Comparison of ENCODE assay signal across 10 cellular contexts in genomic region chr15:84826369-84826823, GRCh38. TPM values are rescaled to one million over a fixed set of nuclear protein-coding genes. Genes with fewer than 3 reads are reported as not detected.
DNase-seq lines count a peak whose midpoint lies in the region; TF ChIP-seq lines count a peak whose summit lies in the region.
"Had no signal": no experiment of that assay in that cellular context is flagged by ENCODE, and none has a peak within 500 bp of the region (broad histone marks: within the 10 kb centered on the region; RNA-seq: fewer than 3 reads in every experiment).

No MANE protein-coding gene starts in this region.

- no peaks in the 10 kb centered on the region for H3K27me3 Mint-ChIP-seq in activated T-cell treated with anti-CD3 and anti-CD28 coated beads, Interleukin-2, amount 50 U/mL, for 24 hours
- no peaks in the 10 kb centered on the region for H3K27me3 Mint-ChIP-seq in type B pancreatic cell

- H3K4me1 ChIP-seq in OCI-LY3 (ENCODE audit: low read length), result peaks cover 17% of the 10 kb centered on the region

- H3K9me3 ChIP-seq in OCI-LY3 (ENCODE audit: insufficient read depth, low read length), result no peaks in the 10 kb centered on the region

- no peak overlapping the region for H3K27ac ChIP-seq in OCI-LY3 (ENCODE audit: low read length)

- no peaks in the 10 kb centered on the region for H3K4me1 Mint-ChIP-seq in activated T-cell treated with anti-CD3 and anti-CD28 coated beads, Interleukin-2, amount 50 U/mL, for 24 hours (ENCODE audit: low read depth)
- peaks cover 23% of the 10 kb centered on the region for H3K4me1 Mint-ChIP-seq in type B pancreatic cell (ENCODE audit: unreplicated experiment)

- H4K20me1 ChIP-seq in OCI-LY3 (ENCODE audit: insufficient read depth, low read length), result no peaks in the 10 kb centered on the region

- H3K9me3 Mint-ChIP-seq in activated T-cell treated with anti-CD3 and anti-CD28 coated beads, Interleukin-2, amount 50 U/mL, for 24 hours, result no peaks in the 10 kb centered on the region
- no peaks in the 10 kb centered on the region for H3K9me3 Mint-ChIP-seq in type B pancreatic cell
- H3K9me3 Mint-ChIP-seq: neural crest cell had no signal

- H3K36me3 Mint-ChIP-seq in activated T-cell treated with anti-CD3 and anti-CD28 coated beads, Interleukin-2, amount 50 U/mL, for 24 hours (ENCODE audit: low read depth), result no peaks in the 10 kb centered on the region
- H3K36me3 Mint-ChIP-seq in type B pancreatic cell, result peaks cover 4% of the 10 kb centered on the region

- peak overlapping the region; percentile 29; the same call in 1 of the 2 replicates for H3K4me2 ChIP-seq in OCI-LY3 (ENCODE audit: low read length)

- H3K4me3 Mint-ChIP-seq in activated T-cell treated with anti-CD3 and anti-CD28 coated beads, Interleukin-2, amount 50 U/mL, for 24 hours, result no peak overlapping the region
- no peak overlapping the region for H3K4me3 Mint-ChIP-seq in type B pancreatic cell
- H3K4me3 Mint-ChIP-seq: neural crest cell had no signal

- H3K79me2 ChIP-seq in OCI-LY3 (ENCODE audit: low read length), result no peaks in the 10 kb centered on the region

- H3K27me3 ChIP-seq in OCI-LY3 (ENCODE audit: low read depth, low read length), result no peaks in the 10 kb centered on the region

- H2AFZ ChIP-seq in OCI-LY3 (ENCODE audit: low read depth, low read length), result peak overlapping the region; percentile 87

- H3K27ac Mint-ChIP-seq in activated T-cell treated with anti-CD3 and anti-CD28 coated beads, Interleukin-2, amount 50 U/mL, for 24 hours, result no peak overlapping the region
- no peak overlapping the region for H3K27ac Mint-ChIP-seq in type B pancreatic cell

- H3K36me3 ChIP-seq in OCI-LY3 (replicated peaks; ENCODE audit: low read depth, low read length), result no peaks in the 10 kb centered on the region

- peak; percentile 27 to 40 for DNase-seq in activated T-cell treated with anti-CD3 and anti-CD28 coated beads, Interleukin-2, amount 50 U/mL, for 48 hours
- no peak for DNase-seq in activated T-cell treated with anti-CD3 and anti-CD28 coated beads, Interleukin-2, amount 50 U/mL, for 24 hours
- DNase-seq in fibroblast of the aortic adventitia (ENCODE audit: low read depth), result peak; percentile 49
- DNase-seq in type B pancreatic cell (ENCODE audit: extremely low spot score, unreplicated experiment), result no peak
- DNase-seq in NCI-H510A treated with DMSO at 0.1 percent for 48 hours (lab: John Stamatoyannopoulos, UW), result no peak
- no peak for DNase-seq in SKM-1 (lab: John Stamatoyannopoulos, UW; ENCODE audit: unreplicated experiment)
- no peak for DNase-seq in NCI-H2107 (lab: John Stamatoyannopoulos, UW)
- DNase-seq: DMS79 had no signal

- H3K4me3 ChIP-seq in OCI-LY3 (ENCODE audit: low read length) (no peak overlapping the region), fibroblast of the aortic adventitia (ENCODE audit: low read depth, low read length) (no peak overlapping the region)

- no peak overlapping the region for H3K9ac ChIP-seq in OCI-LY3 (ENCODE audit: low read length)

- peak; percentile 94 for TF ChIP-seq CTCF in OCI-LY3 (IDR thresholded peaks at IDR 0.05; ENCODE audit: low read depth, low read length)
- TF ChIP-seq CTCF in fibroblast of the aortic adventitia (IDR thresholded peaks at IDR 0.05; ENCODE audit: insufficient read depth, low read length), result peak; percentile 19
- peak; percentile 27 for TF ChIP-seq CTCF in type B pancreatic cell (conservative IDR thresholded peaks at IDR 0.05)

RNA-seq across cellular contexts. Expression of gene ALPK3, which starts 9.2 kb away (rescaled TPM):
- total RNA-seq in fibroblast of the aortic adventitia (ENCODE audit: low replicate concordance) (0.18 and 0.65 TPM in 2 replicates), type B pancreatic cell (ENCODE audit: low replicate concordance) (9.6 and 10.8 TPM in 2 replicates)

RNA-seq across cellular contexts. Expression of gene SLC28A1, which starts 58.1 kb away (rescaled TPM):
- total RNA-seq in fibroblast of the aortic adventitia (ENCODE audit: low replicate concordance), result not detected in 2 replicates
- total RNA-seq in type B pancreatic cell (ENCODE audit: low replicate concordance), result 0.19 and 0.31 TPM in 2 replicates
- total RNA-seq: neural crest cell had no signal

Comparison
In these comparisons a context has a peak if more than half of its experiments do, and no peak if none do; other contexts are left out.
1. DNase-seq: peak in activated T-cell treated with anti-CD3 and anti-CD28 coated beads, Interleukin-2, amount 50 U/mL, for 48 hours (2 of 2) and fibroblast of the aortic adventitia (single experiment); none in activated T-cell treated with anti-CD3 and anti-CD28 coated beads, Interleukin-2, amount 50 U/mL, for 24 hours (single experiment), type B pancreatic cell (single experiment), NCI-H510A treated with DMSO at 0.1 percent for 48 hours (single experiment), SKM-1 (single experiment) and NCI-H2107 (single experiment).
2. CTCF ChIP-seq: peak in every context shown above with its lines; median percentile 94 in OCI-LY3; 27 in type B pancreatic cell; 19 in fibroblast of the aortic adventitia.